Comparison of ENCODE assay signal across 8 cellular contexts in the genomic region with DNA sequence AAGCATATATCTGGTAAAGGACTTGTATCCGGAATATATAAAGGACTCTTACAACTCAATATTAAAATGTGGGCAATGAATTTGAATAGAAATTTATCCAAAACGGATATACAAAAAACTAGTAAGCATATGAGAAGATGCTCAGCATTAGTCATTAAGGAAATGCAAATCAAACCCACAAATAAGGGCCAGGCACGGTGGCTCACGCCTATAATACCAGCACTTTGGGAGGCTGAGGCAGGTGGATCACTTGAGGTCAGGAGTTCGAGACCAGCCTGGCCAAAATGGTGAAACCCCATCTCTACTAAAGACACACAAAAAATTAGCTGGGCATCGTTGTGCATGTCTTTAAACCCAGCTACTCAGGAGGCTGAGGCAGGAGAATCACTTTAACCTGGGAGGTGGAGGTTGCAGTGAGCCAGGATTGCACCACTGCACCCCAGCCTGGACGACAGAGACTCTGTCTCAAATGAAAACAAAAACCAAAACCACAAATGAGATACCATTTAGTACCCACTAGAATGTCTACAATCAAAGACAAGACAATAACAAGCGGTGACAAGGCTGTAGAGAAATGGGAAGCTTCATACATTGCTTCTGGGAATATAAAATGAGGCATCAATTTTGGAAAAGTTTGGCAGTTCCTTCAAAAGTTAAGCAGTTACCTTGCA. TPM values are rescaled to one million over a fixed set of nuclear protein-coding genes. Genes with fewer than 3 reads are reported as not detected.
A peak's percentile ranks its signal among the peaks of the same experiment; 100 is the strongest.
DNase-seq lines count a peak whose midpoint lies in the region; ATAC-seq and TF ChIP-seq lines count a peak whose summit lies in the region.
"Not testable (repeated sequence)": the region's sequence is repeated elsewhere in the genome, so short reads cannot be mapped to it uniquely, and the experiment has no call there.

No MANE protein-coding gene starts in this region.

- not testable (repeated sequence) for H3K9me3 ChIP-seq in DND-41 (ENCODE audit: insufficient read depth, low read length, severe bottlenecking); SU-DHL-6 (ENCODE audit: insufficient read depth, low read length); mesenchymal stem cell (ENCODE audit: control insufficient read depth, low read length)

- H3K79me2 ChIP-seq in DND-41 (ENCODE audit: insufficient read depth, low read length) (peaks cover 97% of the 10 kb centered on the region), SU-DHL-6 (ENCODE audit: insufficient read depth, low read length) (peaks cover 97% of the 10 kb centered on the region)

- H3K27me3 Mint-ChIP-seq in activated CD8-positive, alpha-beta T cell treated with anti-CD3 and anti-CD28 coated beads, Interleukin-2, amount 10 ng/mL, durations not matched to agents 7 days and 5 days (ENCODE audit: low read depth); activated naive CD8-positive, alpha-beta T cell treated with anti-CD3 and anti-CD28 coated beads, Interleukin-2, amount 50 U/mL, for 24 hours; stimulated activated naive B cell treated with anti-CD40 and anti-IgM and Interleukin-4, amounts not matched to agents 10 μg/mL and 1 μg/mL and 100 μg/mL, for 72 hours: not testable (repeated sequence)

- not testable (repeated sequence) for H3K4me3 ChIP-seq in DND-41 (ENCODE audit: low read depth in 1 of 2, low read length in 2 of 2); SU-DHL-6 (ENCODE audit: insufficient read depth, low read length, poor library complexity, severe bottlenecking); mesenchymal stem cell (ENCODE audit: insufficient read depth in 1 of 2, low read depth in 1 of 2, low read length in 2 of 2)

- not testable (repeated sequence) for H2BK12ac ChIP-seq in mesenchymal stem cell (ENCODE audit: low read length in 2 of 2)

- not testable (repeated sequence) for H2BK15ac ChIP-seq in mesenchymal stem cell (ENCODE audit: low read depth, poor library complexity, severe bottlenecking)

- CTCF ChIA-PET in activated CD8-positive, alpha-beta T cell treated with anti-CD3 and anti-CD28 coated beads, Interleukin-2, amount 10 ng/mL, durations not matched to agents 7 days and 5 days (lab: Charles Lee), result interaction anchor here (0.9 to 1.2 kb wide), 2 partner anchors 12 to 502 kb away, joined by 3 to 4 read pairs; no protein-coding TSS in a partner anchor

- not testable (repeated sequence) for H2AFZ ChIP-seq in DND-41 (ENCODE audit: low read depth, low read length); SU-DHL-6 (ENCODE audit: low read depth, low read length, severe bottlenecking); mesenchymal stem cell (ENCODE audit: low read depth, low read length)

- not testable (repeated sequence) for H3K79me1 ChIP-seq in mesenchymal stem cell (replicated peaks; ENCODE audit: low read length, poor library complexity, severe bottlenecking)

- DNase-seq in DND-41; activated naive CD8-positive, alpha-beta T cell treated with anti-CD3 and anti-CD28 coated beads, Interleukin-2, amount 50 U/mL, for 24 hours; mesenchymal stem cell; stimulated activated naive B cell treated with anti-CD40 and anti-IgM and Interleukin-4, amounts not matched to agents 10 μg/mL and 1 μg/mL and 100 μg/mL, for 72 hours: not testable (repeated sequence)
- DNase-seq in activated CD8-positive, alpha-beta T cell treated with anti-CD3 and anti-CD28 coated beads, Interleukin-2, amount 10 ng/mL, durations not matched to agents 7 days and 5 days, result peak; percentile 29

- not testable (repeated sequence) for H3K23ac ChIP-seq in mesenchymal stem cell (ENCODE audit: low read length in 2 of 2)

- not testable (repeated sequence) for H2BK5ac ChIP-seq in mesenchymal stem cell (ENCODE audit: low read depth, low read length, poor library complexity, severe bottlenecking)

- H3K36me3 Mint-ChIP-seq in activated CD8-positive, alpha-beta T cell treated with anti-CD3 and anti-CD28 coated beads, Interleukin-2, amount 10 ng/mL, durations not matched to agents 7 days and 5 days (ENCODE audit: low read depth), result peaks cover 52% of the 10 kb centered on the region
- peaks cover 26% of the 10 kb centered on the region for H3K36me3 Mint-ChIP-seq in activated naive CD8-positive, alpha-beta T cell treated with anti-CD3 and anti-CD28 coated beads, Interleukin-2, amount 50 U/mL, for 24 hours (ENCODE audit: low read depth)
- H3K36me3 Mint-ChIP-seq in stimulated activated naive B cell treated with anti-CD40 and anti-IgM and Interleukin-4, amounts not matched to agents 10 μg/mL and 1 μg/mL and 100 μg/mL, for 72 hours, result peaks cover 20 to 24% of the 10 kb centered on the region in 2 donors

- H3F3A ChIP-seq in SU-DHL-6 (ENCODE audit: insufficient read depth), result peaks cover 59% of the 10 kb centered on the region

- ATAC-seq in DND-41 (ENCODE audit: insufficient read depth, low read depth) (peak; percentile 45; the same call in 1 of the 3 replicates), GM19043 (IDR thresholded peaks at IDR 0.05; ENCODE audit: low read depth, unreplicated experiment) (peak; percentile 44), HG03565 (IDR thresholded peaks at IDR 0.05; ENCODE audit: unreplicated experiment) (peak; percentile 34)
- peak; percentile 57 for ATAC-seq in activated CD8-positive, alpha-beta T cell treated with anti-CD3 and anti-CD28 coated beads, Interleukin-2, amount 10 ng/mL, durations not matched to agents 7 days and 5 days
- peak; percentile 83 for ATAC-seq in activated naive CD8-positive, alpha-beta T cell treated with anti-CD3 and anti-CD28 coated beads, Interleukin-2, amount 50 U/mL, for 24 hours
- ATAC-seq in stimulated activated naive B cell treated with anti-CD40 and anti-IgM and Interleukin-4, amounts not matched to agents 10 μg/mL and 1 μg/mL and 100 μg/mL, for 72 hours (replicated peaks), result peak; percentile 43 to 58

- H3K9ac ChIP-seq in DND-41 (ENCODE audit: low read depth, low read length), result not testable (repeated sequence)
- peak overlapping the region; percentile 1; the same call in 1 of the 2 replicates for H3K9ac ChIP-seq in SU-DHL-6 (ENCODE audit: low read length)
- H3K9ac ChIP-seq in mesenchymal stem cell (ENCODE audit: low read length), result peak overlapping the region; percentile 37

- H4K20me1 ChIP-seq in DND-41 (ENCODE audit: insufficient read depth, low read length) (peaks cover 84% of the 10 kb centered on the region), SU-DHL-6 (ENCODE audit: low read depth, low read length) (peaks cover 23% of the 10 kb centered on the region)

- H3K27me3 ChIP-seq in DND-41 (ENCODE audit: insufficient read depth, low read length, poor library complexity); SU-DHL-6 (ENCODE audit: low read length); mesenchymal stem cell (ENCODE audit: control insufficient read depth in 1 of 2, insufficient read depth in 1 of 2, low read length in 2 of 2): not testable (repeated sequence)

- peaks cover 56% of the 10 kb centered on the region for H3K4me1 Mint-ChIP-seq in activated CD8-positive, alpha-beta T cell treated with anti-CD3 and anti-CD28 coated beads, Interleukin-2, amount 10 ng/mL, durations not matched to agents 7 days and 5 days (ENCODE audit: low read depth)
- H3K4me1 Mint-ChIP-seq in activated naive CD8-positive, alpha-beta T cell treated with anti-CD3 and anti-CD28 coated beads, Interleukin-2, amount 50 U/mL, for 24 hours, result peaks cover 72% of the 10 kb centered on the region
- peaks cover 42 to 74% of the 10 kb centered on the region in 2 donors for H3K4me1 Mint-ChIP-seq in stimulated activated naive B cell treated with anti-CD40 and anti-IgM and Interleukin-4, amounts not matched to agents 10 μg/mL and 1 μg/mL and 100 μg/mL, for 72 hours

- H4K8ac ChIP-seq in mesenchymal stem cell (ENCODE audit: low read length), result not testable (repeated sequence)

- 99% methylated on average over 5 of the region's 8 CpGs for WGBS in mesenchymal stem cell

- POLR2A ChIA-PET in activated CD8-positive, alpha-beta T cell treated with anti-CD3 and anti-CD28 coated beads, Interleukin-2, amount 10 ng/mL, durations not matched to agents 7 days and 5 days (lab: Charles Lee), result interaction anchor here (1.4 to 1.9 kb wide), 2 partner anchors 14 to 15 kb away, joined by 5 to 6 read pairs; a partner anchor contains a TSS

- H3K9me2 ChIP-seq in SU-DHL-6 (replicated peaks; ENCODE audit: insufficient read depth, low read length), result not testable (repeated sequence)

- H3K4me1 ChIP-seq in DND-41 (ENCODE audit: insufficient read depth, low read length), result peaks cover 10% of the 10 kb centered on the region; the same call in 1 of the 2 replicates
- not testable (repeated sequence) for H3K4me1 ChIP-seq in mesenchymal stem cell (ENCODE audit: control insufficient read depth, insufficient read depth, low read depth, low read length)

- H3K4ac ChIP-seq in mesenchymal stem cell (ENCODE audit: low read depth in 1 of 2, low read length in 2 of 2), result not testable (repeated sequence)

- H3K4me3 Mint-ChIP-seq in activated CD8-positive, alpha-beta T cell treated with anti-CD3 and anti-CD28 coated beads, Interleukin-2, amount 10 ng/mL, durations not matched to agents 7 days and 5 days, result not testable (repeated sequence)
- H3K4me3 Mint-ChIP-seq in activated naive CD8-positive, alpha-beta T cell treated with anti-CD3 and anti-CD28 coated beads, Interleukin-2, amount 50 U/mL, for 24 hours, result peak overlapping the region; percentile 51
- peak overlapping the region; percentile 44 to 62 for H3K4me3 Mint-ChIP-seq in stimulated activated naive B cell treated with anti-CD40 and anti-IgM and Interleukin-4, amounts not matched to agents 10 μg/mL and 1 μg/mL and 100 μg/mL, for 72 hours

- peak overlapping the region; percentile 72 for H3K27ac Mint-ChIP-seq in activated CD8-positive, alpha-beta T cell treated with anti-CD3 and anti-CD28 coated beads, Interleukin-2, amount 10 ng/mL, durations not matched to agents 7 days and 5 days
- H3K27ac Mint-ChIP-seq in activated naive CD8-positive, alpha-beta T cell treated with anti-CD3 and anti-CD28 coated beads, Interleukin-2, amount 50 U/mL, for 24 hours, result peak overlapping the region; percentile 18
- peak overlapping the region; percentile 81 for H3K27ac Mint-ChIP-seq in stimulated activated naive B cell treated with anti-CD40 and anti-IgM and Interleukin-4, amounts not matched to agents 10 μg/mL and 1 μg/mL and 100 μg/mL, for 72 hours

- not testable (repeated sequence) for H3K4me2 ChIP-seq in DND-41 (ENCODE audit: insufficient read depth, low read length); mesenchymal stem cell (ENCODE audit: low read length, poor library complexity, severe bottlenecking)
- peak overlapping the region; percentile 68 for H3K4me2 ChIP-seq in SU-DHL-6 (ENCODE audit: low read depth, low read length, poor library complexity, severe bottlenecking)

- H3K36me3 ChIP-seq in DND-41 (ENCODE audit: insufficient read depth, low read length), result peaks cover 54% of the 10 kb centered on the region
- H3K36me3 ChIP-seq in SU-DHL-6 (ENCODE audit: low read length), result not testable (repeated sequence)
- peaks cover 0 to 14% of the 10 kb centered on the region in 2 experiments for H3K36me3 ChIP-seq in mesenchymal stem cell (ENCODE audit: control insufficient read depth in 1 of 2, insufficient read depth in 2 of 2, low read depth in 1 of 2, low read length in 2 of 2)

- H2AK5ac ChIP-seq in mesenchymal stem cell (ENCODE audit: low read length, severe bottlenecking), result not testable (repeated sequence)

- TF ChIP-seq CTCF in DND-41 (IDR thresholded peaks at IDR 0.05; ENCODE audit: borderline replicate concordance, extremely low read depth, low read length, poor library complexity, severe bottlenecking); SU-DHL-6 (IDR thresholded peaks at IDR 0.05; ENCODE audit: insufficient read depth, low read length, poor library complexity, severe bottlenecking): not testable (repeated sequence)

- H3K14ac ChIP-seq in mesenchymal stem cell (ENCODE audit: low read length in 2 of 2), result not testable (repeated sequence)

- H2BK120ac ChIP-seq in mesenchymal stem cell (ENCODE audit: low read depth, low read length), result not testable (repeated sequence)

- H3K9me3 Mint-ChIP-seq in activated CD8-positive, alpha-beta T cell treated with anti-CD3 and anti-CD28 coated beads, Interleukin-2, amount 10 ng/mL, durations not matched to agents 7 days and 5 days (ENCODE audit: insufficient read depth); activated naive CD8-positive, alpha-beta T cell treated with anti-CD3 and anti-CD28 coated beads, Interleukin-2, amount 50 U/mL, for 24 hours; stimulated activated naive B cell treated with anti-CD40 and anti-IgM and Interleukin-4, amounts not matched to agents 10 μg/mL and 1 μg/mL and 100 μg/mL, for 72 hours: not testable (repeated sequence)

- H3K27ac ChIP-seq in DND-41 (ENCODE audit: low read length); mesenchymal stem cell (ENCODE audit: low read length, poor library complexity, severe bottlenecking): not testable (repeated sequence)
- peak overlapping the region; percentile 84 for H3K27ac ChIP-seq in SU-DHL-6 (ENCODE audit: low read depth, low read length)

- not testable (repeated sequence) for H3K18ac ChIP-seq in mesenchymal stem cell (ENCODE audit: low read depth in 1 of 2, low read length in 2 of 2)

- H4K91ac ChIP-seq in mesenchymal stem cell (ENCODE audit: low read length), result not testable (repeated sequence)

RNA-seq across cellular contexts. Expression of a gene that starts 15.6 kb away (rescaled TPM):
- total RNA-seq in activated CD8-positive, alpha-beta T cell treated with anti-CD3 and anti-CD28 coated beads, Interleukin-2, amount 10 ng/mL, durations not matched to agents 7 days and 5 days, result 100 to 1,000 TPM; 121 to 129 TPM
- 42.2 TPM for polyA plus RNA-seq in mesenchymal stem cell (2013, experiment 1 of 2)
- polyA plus RNA-seq in mesenchymal stem cell (2013, experiment 2 of 2), result 39.7 TPM

Comparison
In these comparisons a context has a peak if more than half of its experiments do, and no peak if none do; other contexts are left out.
1. H3K27ac Mint-ChIP-seq: peak in every context shown above with its lines; median percentile 81 in stimulated activated naive B cell treated with anti-CD40 and anti-IgM and Interleukin-4, amounts not matched to agents 10 μg/mL and 1 μg/mL and 100 μg/mL, for 72 hours; 72 in activated CD8-positive, alpha-beta T cell treated with anti-CD3 and anti-CD28 coated beads, Interleukin-2, amount 10 ng/mL, durations not matched to agents 7 days and 5 days; 18 in activated naive CD8-positive, alpha-beta T cell treated with anti-CD3 and anti-CD28 coated beads, Interleukin-2, amount 50 U/mL, for 24 hours.